In genomic region chr2:98704499-98705332, GRCh38 we compare ENCODE assay signal across 15 cellular contexts. TPM values are rescaled to one million over a fixed set of nuclear protein-coding genes. Genes with fewer than 3 reads are reported as not detected.
DNase-seq lines count a peak whose midpoint lies in the region; ATAC-seq and TF ChIP-seq lines count a peak whose summit lies in the region.
"Had no signal": no experiment of that assay in that cellular context is flagged by ENCODE, and none has a peak within 500 bp of the region (broad histone marks: within the 10 kb centered on the region; RNA-seq: fewer than 3 reads in every experiment).

No MANE protein-coding gene starts in this region.

- peak overlapping the region; percentile 63 for H3K27ac Mint-ChIP-seq in Caco-2 (ENCODE audit: unreplicated experiment)
- peak overlapping the region; percentile 80 for H3K27ac Mint-ChIP-seq in activated CD8-positive, alpha-beta T cell treated with anti-CD3 and anti-CD28 coated beads for 36 hours

- no TSS peak for BruUV-seq in Caco-2 (replicated peaks; lab: Mats Ljungman, UMichigan)

- no peaks in the 10 kb centered on the region for H3K36me3 ChIP-seq in Caco-2 (ENCODE audit: control insufficient read depth, insufficient read depth, low read length)
- H3K36me3 ChIP-seq in mucosa of descending colon (ENCODE audit: low read depth): no peaks in the 10 kb centered on the region

- H3K4me3 ChIP-seq in Caco-2 (ENCODE audit: low read depth, low read length): no peak overlapping the region
- no peak overlapping the region for H3K4me3 ChIP-seq in mucosa of descending colon

- H3K27me3 ChIP-seq in Caco-2 (replicated peaks; ENCODE audit: control insufficient read depth, insufficient read depth, low read length): no peaks in the 10 kb centered on the region

- TF ChIP-seq CTCF in Caco-2 (IDR thresholded peaks at IDR 0.05; ENCODE audit: insufficient read depth in 1 of 2, low read depth in 1 of 2, low read length in 1 of 2, severe bottlenecking in 1 of 2, unreplicated experiment in 1 of 2) (no peak), mucosa of descending colon (IDR thresholded peaks at IDR 0.05) (no peak)
- TF ChIP-seq CTCF in activated CD8-positive, alpha-beta T cell treated with anti-CD3 and anti-CD28 coated beads for 36 hours (IDR thresholded peaks at IDR 0.05): no peak

- intact Hi-C loops in Caco-2 (cut with micrococcal nuclease; ENCODE audit: unreplicated experiment) (loop anchor here (1.0 to 2.0 kb wide), 2 partner anchors 26 to 62 kb away; no protein-coding TSS in a partner anchor), mucosa of descending colon (cut with DNase I, micrococcal nuclease) (no loop called here)
- intact Hi-C loops in activated CD8-positive, alpha-beta T cell treated with anti-CD3 and anti-CD28 coated beads for 36 hours (cut with micrococcal nuclease): no loop called here

- no peaks in the 10 kb centered on the region for H3K27me3 Mint-ChIP-seq in Caco-2 (ENCODE audit: insufficient read depth, unreplicated experiment)
- H3K27me3 Mint-ChIP-seq in activated CD8-positive, alpha-beta T cell treated with anti-CD3 and anti-CD28 coated beads for 36 hours: no peaks in the 10 kb centered on the region
- H3K27me3 Mint-ChIP-seq: brain had no signal

- peaks cover 38% of the 10 kb centered on the region for H3K4me1 Mint-ChIP-seq in Caco-2 (ENCODE audit: low read depth, unreplicated experiment)
- H3K4me1 Mint-ChIP-seq in activated CD8-positive, alpha-beta T cell treated with anti-CD3 and anti-CD28 coated beads for 36 hours (ENCODE audit: low read depth): peaks cover 71% of the 10 kb centered on the region
- H3K4me1 Mint-ChIP-seq: WTC11 had no signal

- POLR2A ChIA-PET in Caco-2 (lab: Charles Lee): interaction anchor here (0.6 to 1.2 kb wide), 2 partner anchors 26 to 91 kb away, joined by 4 to 5 read pairs; partner anchors contain the start of gene MGAT4A
- POLR2A ChIA-PET in activated CD8-positive, alpha-beta T cell treated with anti-CD3 and anti-CD28 coated beads for 36 hours (lab: Charles Lee): interaction anchor here (0.5 to 1.5 kb wide), 5 partner anchors 13 to 125 kb away, joined by 3 read pairs; no protein-coding TSS in a partner anchor

- no peaks in the 10 kb centered on the region for H3K9me3 ChIP-seq in Caco-2
- H3K9me3 ChIP-seq in mucosa of descending colon: no peaks in the 10 kb centered on the region

- peaks cover 15% of the 10 kb centered on the region for H3K36me3 Mint-ChIP-seq in Caco-2 (ENCODE audit: insufficient read depth, unreplicated experiment)
- peaks cover 7% of the 10 kb centered on the region for H3K36me3 Mint-ChIP-seq in activated CD8-positive, alpha-beta T cell treated with anti-CD3 and anti-CD28 coated beads for 36 hours (ENCODE audit: low read depth)
- H3K36me3 Mint-ChIP-seq: brain, WTC11 had no signal

- H3K4me3 Mint-ChIP-seq in Caco-2 (ENCODE audit: unreplicated experiment): peak overlapping the region; percentile 62
- H3K4me3 Mint-ChIP-seq in activated CD8-positive, alpha-beta T cell treated with anti-CD3 and anti-CD28 coated beads for 36 hours: no peak overlapping the region
- H3K4me3 Mint-ChIP-seq: brain, WTC11 had no signal

- H3K4me1 ChIP-seq in Caco-2 (peaks cover 60% of the 10 kb centered on the region), mucosa of descending colon (ENCODE audit: low read depth) (peaks cover 76% of the 10 kb centered on the region)
- H3K4me1 ChIP-seq: foreskin keratinocyte had no signal

- no peak for ATAC-seq in activated CD8-positive, alpha-beta T cell treated with anti-CD3 and anti-CD28 coated beads for 36 hours
- ATAC-seq in mucosa of descending colon: peak; percentile 84
- no peak for ATAC-seq in GM18520 (IDR thresholded peaks at IDR 0.05; ENCODE audit: unreplicated experiment)
- no peak for ATAC-seq in HG03457 (IDR thresholded peaks at IDR 0.05; ENCODE audit: unreplicated experiment)
- ATAC-seq: foreskin keratinocyte, WTC11 had no signal

- DNase-seq in Caco-2 (peak; percentile 87 to 93), NCI-H146 (lab: John Stamatoyannopoulos, UW) (peak; percentile 93), mucosa of descending colon (peak in 1 of 3 donors; percentile 79), NCI-H2081 treated with DMSO at 0.1 percent for 48 hours (lab: John Stamatoyannopoulos, UW) (no peak)
- DNase-seq in activated CD8-positive, alpha-beta T cell treated with anti-CD3 and anti-CD28 coated beads for 36 hours: no peak
- DNase-seq: C1 segment of cervical spinal cord; effector memory CD4-positive, alpha-beta T cell; foreskin keratinocyte; MV-4-11; stimulated activated CD4-positive, alpha-beta T cell treated with anti-CD3 and anti-CD28 coated beads, Interleukin-4, amount 100 ng/mL, for 1 hour; stimulated activated naive CD4-positive, alpha-beta T cell treated with Interleukin-2 at 50 U/mL for 16 hours had no signal

- no peaks in the 10 kb centered on the region for H3K9me3 Mint-ChIP-seq in Caco-2 (ENCODE audit: unreplicated experiment)
- no peaks in the 10 kb centered on the region for H3K9me3 Mint-ChIP-seq in activated CD8-positive, alpha-beta T cell treated with anti-CD3 and anti-CD28 coated beads for 36 hours
- H3K9me3 Mint-ChIP-seq: brain, WTC11 had no signal

- CTCF ChIA-PET in Caco-2 (lab: Charles Lee): interaction anchor here (0.6 to 2.1 kb wide), 4 partner anchors 26 to 91 kb away, joined by 3 to 10 read pairs (median 4); partner anchors contain the start of gene MGAT4A
- CTCF ChIA-PET in activated CD8-positive, alpha-beta T cell treated with anti-CD3 and anti-CD28 coated beads for 36 hours (lab: Charles Lee): interaction anchor here (0.7 to 2.4 kb wide), 8 partner anchors 8 to 71 kb away, joined by 3 to 13 read pairs (median 5); partner anchors contain the start of gene MGAT4A

RNA-seq across cellular contexts. Expression of gene MGAT4A, which starts 26.2 kb away (rescaled TPM):
- total RNA-seq in Caco-2 (2022): 63.7 and 72.3 TPM in 2 replicates
- 10 to 100 TPM; 57.6 to 59.0 TPM for total RNA-seq in activated CD8-positive, alpha-beta T cell treated with anti-CD3 and anti-CD28 coated beads for 36 hours
- 100 to 1,000 TPM in 2 of 3 donors, 10 to 100 TPM in 1; 73.8 to 158 (median 138) TPM for total RNA-seq in mucosa of descending colon

Comparison
In these comparisons a context has a peak if more than half of its experiments do, and no peak if none do; other contexts are left out.
1. DNase-seq: peak in Caco-2 (2 of 2) and NCI-H146 (single experiment); none in activated CD8-positive, alpha-beta T cell treated with anti-CD3 and anti-CD28 coated beads for 36 hours (single experiment) and NCI-H2081 treated with DMSO at 0.1 percent for 48 hours (single experiment).